Comparison of ENCODE assay signal across 6 cellular contexts in genomic region chr11:64359712-64360402, GRCh38. TPM values are rescaled to one million over a fixed set of nuclear protein-coding genes. Genes with fewer than 3 reads are reported as not detected.
DNase-seq lines count a peak whose midpoint lies in the region; ATAC-seq and TF ChIP-seq lines count a peak whose summit lies in the region.

No MANE protein-coding gene starts in this region.

- DNase-seq in GM13977 (ENCODE audit: low spot score) (no peak), upper lobe of right lung (peak; percentile 70), cerebellar nuclear complex (lab: John Stamatoyannopoulos, UW) (no peak)
- DNase-seq in activated CD4-positive, alpha-beta T cell treated with anti-CD3 and anti-CD28 coated beads, Interleukin-2, amount 50 U/mL, for 1 hour: peak; percentile 23

- TF ChIP-seq CTCF in GM13977 (IDR thresholded peaks at IDR 0.05; ENCODE audit: extremely low read depth, insufficient read depth, missing control alignments): peak; percentile 46
- no peak for TF ChIP-seq CTCF in upper lobe of right lung (IDR thresholded peaks at IDR 0.05)

- H3K4me1 ChIP-seq in iPS-20b (ENCODE audit: insufficient read depth, low read length) (peaks cover 6% of the 10 kb centered on the region; the same call in 1 of the 2 replicates), upper lobe of right lung (peaks cover 32% of the 10 kb centered on the region)

- peak; percentile 21 for ATAC-seq in upper lobe of right lung
- ATAC-seq in GM21381 (IDR thresholded peaks at IDR 0.05; ENCODE audit: unreplicated experiment): no peak

- peak overlapping the region; percentile 70; the same call in 1 of the 2 replicates for H3K9ac ChIP-seq in iPS-20b (ENCODE audit: low read depth, low read length)

- intact Hi-C loops in upper lobe of right lung (cut with DNase I): no loop called here

- H3K9me3 ChIP-seq in iPS-20b (ENCODE audit: insufficient read depth, low read depth, low read length) (no peaks in the 10 kb centered on the region), upper lobe of right lung (no peaks in the 10 kb centered on the region)

- H3K36me3 ChIP-seq in iPS-20b (ENCODE audit: insufficient read depth, low read depth, low read length): peaks cover 23% of the 10 kb centered on the region
- peaks cover 36% of the 10 kb centered on the region for H3K36me3 ChIP-seq in upper lobe of right lung

- in situ Hi-C loops in GM13977 (cut with MboI; ENCODE audit: low pct_unique_long_range_greater_than_20kb, low sequenced_read_pairs, unreplicated experiment): no loop called here

- H3K4me3 ChIP-seq in iPS-20b (ENCODE audit: low read length) (peak overlapping the region; percentile 81), upper lobe of right lung (peak overlapping the region; percentile 91)

- H3K27ac ChIP-seq in iPS-20b (ENCODE audit: low read length) (no peak overlapping the region), upper lobe of right lung (peak overlapping the region; percentile 91)

- H3K27me3 ChIP-seq in iPS-20b (ENCODE audit: insufficient read depth, low read length): no peaks in the 10 kb centered on the region
- no peaks in the 10 kb centered on the region for H3K27me3 ChIP-seq in upper lobe of right lung

RNA-seq across cellular contexts. Expression of gene RPS6KA4, which starts 0.9 kb away (rescaled TPM):
- 42.4 TPM for total RNA-seq in upper lobe of right lung

RNA-seq across cellular contexts. Expression of gene CCDC88B, which starts 19.9 kb away (rescaled TPM):
- 20.7 TPM for total RNA-seq in upper lobe of right lung

RNA-seq across cellular contexts. Expression of gene PRDX5, which starts 41.9 kb away (rescaled TPM):
- 176 TPM for total RNA-seq in upper lobe of right lung

RNA-seq across cellular contexts. Expression of gene TRMT112, which starts 42.5 kb away (rescaled TPM):
- 168 TPM for total RNA-seq in upper lobe of right lung

RNA-seq across cellular contexts. Expression of gene ESRRA, which starts 54.5 kb away (rescaled TPM):
- 51.9 TPM for total RNA-seq in upper lobe of right lung

Comparison
In these comparisons a context has a peak if more than half of its experiments do, and no peak if none do; other contexts are left out.
1. DNase-seq: peak in activated CD4-positive, alpha-beta T cell treated with anti-CD3 and anti-CD28 coated beads, Interleukin-2, amount 50 U/mL, for 1 hour (single experiment) and upper lobe of right lung (single experiment); none in GM13977 (single experiment) and cerebellar nuclear complex (0 of 2).